Comparison of ENCODE assay signal across 1 cellular context in the genomic region with DNA sequence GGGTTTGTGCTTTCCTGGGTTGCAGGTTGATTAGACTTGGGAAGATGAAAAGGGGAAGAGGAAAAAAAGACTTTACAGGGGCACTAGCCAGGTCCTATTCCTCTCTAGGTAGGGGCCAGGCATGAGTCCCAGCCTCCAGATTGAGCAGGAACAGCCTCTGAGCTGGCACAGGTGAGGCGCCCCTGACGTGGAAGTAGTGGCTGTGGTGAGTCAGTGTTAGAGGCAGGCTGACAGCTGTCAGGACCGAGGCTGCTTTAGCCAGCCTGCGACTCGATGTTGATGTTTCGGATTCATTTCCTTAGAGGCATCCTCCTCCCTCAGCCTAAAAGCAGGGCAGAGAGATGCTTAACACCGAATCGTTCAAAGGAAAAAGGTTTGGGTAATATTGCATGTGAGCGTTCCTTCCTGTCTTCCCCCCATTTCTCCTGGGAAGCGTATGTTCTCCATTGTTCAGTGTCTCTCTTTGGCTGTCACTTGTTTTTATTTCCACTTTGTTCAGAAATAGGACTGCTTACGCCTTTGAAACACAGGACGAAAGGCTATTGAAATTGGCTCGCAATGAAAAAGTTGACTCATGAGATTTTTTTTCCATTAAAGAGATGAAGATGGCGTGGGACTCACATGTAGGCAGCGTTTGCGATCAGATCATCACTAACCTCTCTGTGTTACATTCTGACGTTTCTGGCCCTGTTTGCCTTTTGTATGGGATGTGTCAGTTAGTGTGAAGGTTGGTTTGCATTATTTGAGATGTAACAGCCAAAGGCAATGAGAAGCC.
A peak's percentile ranks its signal among the peaks of the same experiment; 100 is the strongest.
TF ChIP-seq lines count a peak whose summit lies in the region.

No MANE protein-coding gene starts in this region.

TF ChIP-seq in HEK293, 187 proteins besides CTCF, POLR2A, EP300 and RAD21 (continued from another document):
- TF ChIP-seq, protein P1, sequence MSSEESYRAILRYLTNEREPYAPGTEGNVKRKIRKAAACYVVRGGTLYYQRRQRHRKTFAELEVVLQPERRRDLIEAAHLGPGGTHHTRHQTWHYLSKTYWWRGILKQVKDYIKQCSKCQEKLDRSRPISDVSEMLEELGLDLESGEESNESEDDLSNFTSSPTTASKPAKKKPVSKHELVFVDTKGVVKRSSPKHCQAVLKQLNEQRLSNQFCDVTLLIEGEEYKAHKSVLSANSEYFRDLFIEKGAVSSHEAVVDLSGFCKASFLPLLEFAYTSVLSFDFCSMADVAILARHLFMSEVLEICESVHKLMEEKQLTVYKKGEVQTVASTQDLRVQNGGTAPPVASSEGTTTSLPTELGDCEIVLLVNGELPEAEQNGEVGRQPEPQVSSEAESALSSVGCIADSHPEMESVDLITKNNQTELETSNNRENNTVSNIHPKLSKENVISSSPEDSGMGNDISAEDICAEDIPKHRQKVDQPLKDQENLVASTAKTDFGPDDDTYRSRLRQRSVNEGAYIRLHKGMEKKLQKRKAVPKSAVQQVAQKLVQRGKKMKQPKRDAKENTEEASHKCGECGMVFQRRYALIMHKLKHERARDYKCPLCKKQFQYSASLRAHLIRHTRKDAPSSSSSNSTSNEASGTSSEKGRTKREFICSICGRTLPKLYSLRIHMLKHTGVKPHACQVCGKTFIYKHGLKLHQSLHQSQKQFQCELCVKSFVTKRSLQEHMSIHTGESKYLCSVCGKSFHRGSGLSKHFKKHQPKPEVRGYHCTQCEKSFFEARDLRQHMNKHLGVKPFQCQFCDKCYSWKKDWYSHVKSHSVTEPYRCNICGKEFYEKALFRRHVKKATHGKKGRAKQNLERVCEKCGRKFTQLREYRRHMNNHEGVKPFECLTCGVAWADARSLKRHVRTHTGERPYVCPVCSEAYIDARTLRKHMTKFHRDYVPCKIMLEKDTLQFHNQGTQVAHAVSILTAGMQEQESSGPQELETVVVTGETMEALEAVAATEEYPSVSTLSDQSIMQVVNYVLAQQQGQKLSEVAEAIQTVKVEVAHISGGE (tag by site-specific recombination; conservative IDR thresholded peaks at IDR 0.05; ENCODE audit: low read depth): no peak
- TF ChIP-seq ZNF248 (tag by site-specific recombination; IDR thresholded peaks at IDR 0.05) (no peak), ZNF335 (tag by site-specific recombination; conservative IDR thresholded peaks at IDR 0.05) (peak; percentile 87), ZNF785 (tag by site-specific recombination; IDR thresholded peaks at IDR 0.05) (no peak), ZNF239 (tag by site-specific recombination; IDR thresholded peaks at IDR 0.05) (no peak), ZNF202 (tag by site-specific recombination; IDR thresholded peaks at IDR 0.05; ENCODE audit: borderline replicate concordance) (no peak), ZFP3 (tag by site-specific recombination; IDR thresholded peaks at IDR 0.05; ENCODE audit: low read depth) (no peak)
